In the genomic region with DNA sequence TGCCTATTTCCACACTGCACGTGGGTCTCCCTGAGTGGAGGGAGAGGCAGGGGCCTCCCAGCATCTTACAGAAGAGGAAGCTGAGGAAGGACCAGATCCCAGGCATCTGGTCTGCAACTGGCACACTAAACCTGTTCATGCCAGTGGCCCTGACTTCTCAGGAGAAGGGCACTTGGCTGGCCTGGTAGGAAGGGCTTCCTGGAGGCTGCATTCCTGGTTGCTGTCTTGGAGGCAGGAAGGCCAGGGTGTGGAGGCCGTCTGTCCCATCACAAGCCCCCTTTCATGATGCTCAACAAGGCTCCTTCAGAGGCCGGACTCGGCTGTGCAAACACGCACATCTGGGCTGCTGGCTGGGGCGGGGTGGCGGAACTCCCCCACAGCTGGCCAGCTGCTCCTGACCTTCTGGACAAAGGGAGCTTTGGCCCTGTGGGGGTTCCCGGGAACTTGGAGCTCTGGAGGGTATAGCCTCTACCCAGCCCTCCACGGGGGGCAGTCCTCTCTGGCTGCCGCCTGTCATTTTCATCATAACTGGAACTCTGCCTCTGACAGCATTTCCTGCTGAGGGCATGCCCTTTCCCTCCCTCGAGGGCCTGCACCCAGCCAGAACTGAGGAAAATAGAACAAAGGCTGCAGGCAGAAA, we compare ENCODE assay signal across 1 cellular context.
TF ChIP-seq lines count a peak whose summit lies in the region.

No MANE protein-coding gene starts in this region.

TF ChIP-seq in H1, 55 proteins besides CTCF, POLR2A, EP300 and RAD21:
- TF ChIP-seq SUZ12 (IDR thresholded peaks at IDR 0.05; ENCODE audit: low read length) (no peak), CBX8 (IDR thresholded peaks at IDR 0.05; ENCODE audit: borderline replicate concordance, low read depth, low read length) (no peak), KDM5A (IDR thresholded peaks at IDR 0.05; ENCODE audit: low read length) (no peak), ATF3 (IDR thresholded peaks at IDR 0.05; ENCODE audit: insufficient read depth, low read depth, low read length) (no peak), MAX (IDR thresholded peaks at IDR 0.05) (no peak), TAF1 (IDR thresholded peaks at IDR 0.05; ENCODE audit: low read depth, low read length) (no peak), CHD2 (IDR thresholded peaks at IDR 0.05; ENCODE audit: low read length) (no peak), GTF2F1 (IDR thresholded peaks at IDR 0.05; ENCODE audit: borderline replicate concordance, low read depth, low read length) (no peak), JUN (IDR thresholded peaks at IDR 0.05; ENCODE audit: low read depth, low read length) (no peak), CREB1 (IDR thresholded peaks at IDR 0.05) (no peak), CHD1 (IDR thresholded peaks at IDR 0.05; ENCODE audit: low read depth, low read length) (no peak), BCL11A (IDR thresholded peaks at IDR 0.05; ENCODE audit: low read depth in 2 of 2, low read length in 2 of 2) (no peak), POU5F1 (IDR thresholded peaks at IDR 0.05; ENCODE audit: low read depth, low read length) (no peak), SP2 (IDR thresholded peaks at IDR 0.05; ENCODE audit: low read length) (no peak), E2F6 (IDR thresholded peaks at IDR 0.05) (no peak), SIN3A (conservative IDR thresholded peaks at IDR 0.05 in 1 of 2, IDR thresholded peaks at IDR 0.05 in 1 of 2; ENCODE audit: low read depth in 1 of 2, low read length in 2 of 2) (no peak), SRF (IDR thresholded peaks at IDR 0.05; ENCODE audit: low read depth, low read length) (no peak), SIRT6 (IDR thresholded peaks at IDR 0.05; ENCODE audit: low read length) (no peak)
TF ChIP-seq in H1: peak in this region for 0.
